Comparison of ENCODE assay signal across 1 cellular context in the genomic region with DNA sequence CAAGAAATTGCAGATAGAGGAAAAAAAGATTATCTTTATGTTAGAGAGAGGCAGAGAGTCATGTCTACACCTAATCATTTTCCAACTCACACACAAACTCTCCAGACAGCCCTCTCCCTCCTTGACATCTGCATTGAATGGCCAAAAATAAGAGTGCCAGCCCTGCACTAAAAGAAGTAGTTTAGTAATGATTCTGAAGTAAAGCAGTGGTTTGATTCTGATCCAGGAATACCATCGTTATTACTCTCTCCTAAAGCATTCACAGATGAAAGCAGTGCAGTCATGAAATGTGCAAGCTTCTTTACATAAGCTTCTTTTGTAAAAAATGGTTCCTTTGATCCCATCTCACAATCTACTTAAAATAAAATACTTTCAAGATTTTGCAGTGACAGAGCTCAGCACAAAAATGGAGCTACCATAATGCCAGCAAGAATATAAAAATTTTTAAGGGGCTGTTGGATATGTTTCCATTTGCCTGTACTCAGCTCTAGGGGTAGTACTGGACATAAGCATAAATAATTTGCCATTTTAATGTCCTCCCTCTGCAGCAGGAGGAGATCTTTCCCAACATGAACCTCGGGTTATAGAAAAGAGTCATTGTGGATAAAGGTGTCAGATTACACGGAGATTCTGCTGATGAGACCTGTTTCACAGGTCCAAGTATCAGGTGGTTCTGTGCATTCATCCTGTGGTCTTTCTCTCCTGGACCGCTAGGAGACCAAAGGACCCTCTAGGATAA.
TF ChIP-seq lines count a peak whose summit lies in the region.

No MANE protein-coding gene starts in this region.

TF ChIP-seq in WTC11, 78 proteins besides CTCF, POLR2A, EP300 and RAD21 (continued from another document):
- TF ChIP-seq, protein P1, sequence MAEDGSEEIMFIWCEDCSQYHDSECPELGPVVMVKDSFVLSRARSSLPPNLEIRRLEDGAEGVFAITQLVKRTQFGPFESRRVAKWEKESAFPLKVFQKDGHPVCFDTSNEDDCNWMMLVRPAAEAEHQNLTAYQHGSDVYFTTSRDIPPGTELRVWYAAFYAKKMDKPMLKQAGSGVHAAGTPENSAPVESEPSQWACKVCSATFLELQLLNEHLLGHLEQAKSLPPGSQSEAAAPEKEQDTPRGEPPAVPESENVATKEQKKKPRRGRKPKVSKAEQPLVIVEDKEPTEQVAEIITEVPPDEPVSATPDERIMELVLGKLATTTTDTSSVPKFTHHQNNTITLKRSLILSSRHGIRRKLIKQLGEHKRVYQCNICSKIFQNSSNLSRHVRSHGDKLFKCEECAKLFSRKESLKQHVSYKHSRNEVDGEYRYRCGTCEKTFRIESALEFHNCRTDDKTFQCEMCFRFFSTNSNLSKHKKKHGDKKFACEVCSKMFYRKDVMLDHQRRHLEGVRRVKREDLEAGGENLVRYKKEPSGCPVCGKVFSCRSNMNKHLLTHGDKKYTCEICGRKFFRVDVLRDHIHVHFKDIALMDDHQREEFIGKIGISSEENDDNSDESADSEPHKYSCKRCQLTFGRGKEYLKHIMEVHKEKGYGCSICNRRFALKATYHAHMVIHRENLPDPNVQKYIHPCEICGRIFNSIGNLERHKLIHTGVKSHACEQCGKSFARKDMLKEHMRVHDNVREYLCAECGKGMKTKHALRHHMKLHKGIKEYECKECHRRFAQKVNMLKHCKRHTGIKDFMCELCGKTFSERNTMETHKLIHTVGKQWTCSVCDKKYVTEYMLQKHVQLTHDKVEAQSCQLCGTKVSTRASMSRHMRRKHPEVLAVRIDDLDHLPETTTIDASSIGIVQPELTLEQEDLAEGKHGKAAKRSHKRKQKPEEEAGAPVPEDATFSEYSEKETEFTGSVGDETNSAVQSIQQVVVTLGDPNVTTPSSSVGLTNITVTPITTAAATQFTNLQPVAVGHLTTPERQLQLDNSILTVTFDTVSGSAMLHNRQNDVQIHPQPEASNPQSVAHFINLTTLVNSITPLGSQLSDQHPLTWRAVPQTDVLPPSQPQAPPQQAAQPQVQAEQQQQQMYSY (CRISPR knock-in tag; IDR thresholded peaks at IDR 0.05) = no peak
- TF ChIP-seq, protein P2, sequence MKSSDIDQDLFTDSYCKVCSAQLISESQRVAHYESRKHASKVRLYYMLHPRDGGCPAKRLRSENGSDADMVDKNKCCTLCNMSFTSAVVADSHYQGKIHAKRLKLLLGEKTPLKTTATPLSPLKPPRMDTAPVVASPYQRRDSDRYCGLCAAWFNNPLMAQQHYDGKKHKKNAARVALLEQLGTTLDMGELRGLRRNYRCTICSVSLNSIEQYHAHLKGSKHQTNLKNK (CRISPR knock-in tag; IDR thresholded peaks at IDR 0.05) = no peak
- TF ChIP-seq, protein P3, sequence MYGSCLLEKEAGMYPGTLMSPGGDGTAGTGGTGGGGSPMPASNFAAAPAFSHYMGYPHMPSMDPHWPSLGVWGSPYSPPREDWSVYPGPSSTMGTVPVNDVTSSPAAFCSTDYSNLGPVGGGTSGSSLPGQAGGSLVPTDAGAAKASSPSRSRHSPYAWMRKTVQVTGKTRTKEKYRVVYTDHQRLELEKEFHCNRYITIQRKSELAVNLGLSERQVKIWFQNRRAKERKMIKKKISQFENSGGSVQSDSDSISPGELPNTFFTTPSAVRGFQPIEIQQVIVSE (CRISPR knock-in tag; IDR thresholded peaks at IDR 0.05; ENCODE audit: borderline replicate concordance) = no peak
- TF ChIP-seq, protein P4, sequence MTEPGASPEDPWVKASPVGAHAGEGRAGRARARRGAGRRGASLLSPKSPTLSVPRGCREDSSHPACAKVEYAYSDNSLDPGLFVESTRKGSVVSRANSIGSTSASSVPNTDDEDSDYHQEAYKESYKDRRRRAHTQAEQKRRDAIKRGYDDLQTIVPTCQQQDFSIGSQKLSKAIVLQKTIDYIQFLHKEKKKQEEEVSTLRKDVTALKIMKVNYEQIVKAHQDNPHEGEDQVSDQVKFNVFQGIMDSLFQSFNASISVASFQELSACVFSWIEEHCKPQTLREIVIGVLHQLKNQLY (CRISPR knock-in tag; IDR thresholded peaks at IDR 0.05) = no peak
- TF ChIP-seq, protein P5, sequence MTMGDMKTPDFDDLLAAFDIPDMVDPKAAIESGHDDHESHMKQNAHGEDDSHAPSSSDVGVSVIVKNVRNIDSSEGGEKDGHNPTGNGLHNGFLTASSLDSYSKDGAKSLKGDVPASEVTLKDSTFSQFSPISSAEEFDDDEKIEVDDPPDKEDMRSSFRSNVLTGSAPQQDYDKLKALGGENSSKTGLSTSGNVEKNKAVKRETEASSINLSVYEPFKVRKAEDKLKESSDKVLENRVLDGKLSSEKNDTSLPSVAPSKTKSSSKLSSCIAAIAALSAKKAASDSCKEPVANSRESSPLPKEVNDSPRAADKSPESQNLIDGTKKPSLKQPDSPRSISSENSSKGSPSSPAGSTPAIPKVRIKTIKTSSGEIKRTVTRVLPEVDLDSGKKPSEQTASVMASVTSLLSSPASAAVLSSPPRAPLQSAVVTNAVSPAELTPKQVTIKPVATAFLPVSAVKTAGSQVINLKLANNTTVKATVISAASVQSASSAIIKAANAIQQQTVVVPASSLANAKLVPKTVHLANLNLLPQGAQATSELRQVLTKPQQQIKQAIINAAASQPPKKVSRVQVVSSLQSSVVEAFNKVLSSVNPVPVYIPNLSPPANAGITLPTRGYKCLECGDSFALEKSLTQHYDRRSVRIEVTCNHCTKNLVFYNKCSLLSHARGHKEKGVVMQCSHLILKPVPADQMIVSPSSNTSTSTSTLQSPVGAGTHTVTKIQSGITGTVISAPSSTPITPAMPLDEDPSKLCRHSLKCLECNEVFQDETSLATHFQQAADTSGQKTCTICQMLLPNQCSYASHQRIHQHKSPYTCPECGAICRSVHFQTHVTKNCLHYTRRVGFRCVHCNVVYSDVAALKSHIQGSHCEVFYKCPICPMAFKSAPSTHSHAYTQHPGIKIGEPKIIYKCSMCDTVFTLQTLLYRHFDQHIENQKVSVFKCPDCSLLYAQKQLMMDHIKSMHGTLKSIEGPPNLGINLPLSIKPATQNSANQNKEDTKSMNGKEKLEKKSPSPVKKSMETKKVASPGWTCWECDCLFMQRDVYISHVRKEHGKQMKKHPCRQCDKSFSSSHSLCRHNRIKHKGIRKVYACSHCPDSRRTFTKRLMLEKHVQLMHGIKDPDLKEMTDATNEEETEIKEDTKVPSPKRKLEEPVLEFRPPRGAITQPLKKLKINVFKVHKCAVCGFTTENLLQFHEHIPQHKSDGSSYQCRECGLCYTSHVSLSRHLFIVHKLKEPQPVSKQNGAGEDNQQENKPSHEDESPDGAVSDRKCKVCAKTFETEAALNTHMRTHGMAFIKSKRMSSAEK (CRISPR knock-in tag; IDR thresholded peaks at IDR 0.05; ENCODE audit: borderline replicate concordance) = no peak
- TF ChIP-seq ZNF138 (CRISPR knock-in tag; conservative IDR thresholded peaks at IDR 0.05) = no peak
- no peak for TF ChIP-seq NR3C1 (CRISPR knock-in tag; conservative IDR thresholded peaks at IDR 0.05; ENCODE audit: low read depth)
- TF ChIP-seq, protein P6, sequence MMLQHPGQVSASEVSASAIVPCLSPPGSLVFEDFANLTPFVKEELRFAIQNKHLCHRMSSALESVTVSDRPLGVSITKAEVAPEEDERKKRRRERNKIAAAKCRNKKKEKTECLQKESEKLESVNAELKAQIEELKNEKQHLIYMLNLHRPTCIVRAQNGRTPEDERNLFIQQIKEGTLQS (CRISPR knock-in tag; conservative IDR thresholded peaks at IDR 0.05) = no peak
